20 cellular contexts compared by ENCODE assay signal in genomic region chr12:81255947-81256346, GRCh38.
DNase-seq lines count a peak whose midpoint lies in the region; ATAC-seq and TF ChIP-seq lines count a peak whose summit lies in the region.
"Had no signal": no experiment of that assay in that cellular context is flagged by ENCODE, and none has a peak within 500 bp of the region (broad histone marks: within the 10 kb centered on the region; RNA-seq: fewer than 3 reads in every experiment).

No MANE protein-coding gene starts in this region.

- DNase-seq in GM23338 (ENCODE audit: low spot score) (peak; percentile 35), body of pancreas (no peak), H7 (no peak)
- DNase-seq in stimulated activated CD8-positive, alpha-beta memory T cell treated with anti-CD3 and anti-CD28 coated beads, Interleukin-4, amount 100 ng/mL, for 48 hours, result no peak
- DNase-seq: C1 segment of cervical spinal cord; CD8-positive, alpha-beta memory T cell; DMS 273 treated with DMSO at 0.1 percent for 48 hours; DND-41; IMR-90; KG1; MM.1S; NCI-H2029; NCI-H446; NCI-H526 treated with DMSO at 0.1 percent for 48 hours; PC-9; Right ventricle myocardium superior had no signal

- H3K36me3 Mint-ChIP-seq in GM23338 (ENCODE audit: low read depth), result peaks cover 7% of the 10 kb centered on the region; the same call in 1 of the 3 replicates
- H3K36me3 Mint-ChIP-seq: CD8-positive, alpha-beta memory T cell had no signal

- TF ChIP-seq POLR2A in body of pancreas (IDR thresholded peaks at IDR 0.05), result no peak

- H3K36me3 ChIP-seq in GM23338 (ENCODE audit: insufficient read depth) (no peaks in the 10 kb centered on the region), KMS-11 (ENCODE audit: insufficient read depth) (no peaks in the 10 kb centered on the region), iPS-20b (ENCODE audit: insufficient read depth, low read depth, low read length) (no peaks in the 10 kb centered on the region), body of pancreas (replicated peaks in 1 of 2; ENCODE audit: insufficient read depth in 1 of 2, low read depth in 2 of 2) (no peaks in the 10 kb centered on the region), H7 (replicated peaks; ENCODE audit: control insufficient read depth, insufficient read depth, low read length) (no peaks in the 10 kb centered on the region)
- H3K36me3 ChIP-seq: SJSA1 had no signal

- no peak overlapping the region for H3K4me3 ChIP-seq in GM23338
- no peak overlapping the region for H3K4me3 ChIP-seq in KMS-11 (IDR thresholded peaks at IDR 0.05; ENCODE audit: insufficient read depth, low read depth, low read length)
- H3K4me3 ChIP-seq in iPS-20b (ENCODE audit: low read length), result no peak overlapping the region
- no peak overlapping the region for H3K4me3 ChIP-seq in body of pancreas
- no peak overlapping the region for H3K4me3 ChIP-seq in H7 (ENCODE audit: insufficient read depth, low read depth, low read length)
- H3K4me3 ChIP-seq: PC-9, SJSA1 had no signal

- H3K79me2 ChIP-seq in GM23338 (replicated peaks; ENCODE audit: insufficient read depth) (no peaks in the 10 kb centered on the region), KMS-11 (ENCODE audit: insufficient read depth, low read depth) (no peaks in the 10 kb centered on the region)

- intact Hi-C loops in body of pancreas (cut with DNase I), result no loop called here

- H3K9me3 ChIP-seq in iPS-20b (ENCODE audit: insufficient read depth, low read depth, low read length), result no peaks in the 10 kb centered on the region
- H3K9me3 ChIP-seq in body of pancreas, result no peaks in the 10 kb centered on the region
- H3K9me3 ChIP-seq: SJSA1 had no signal

- H3K9ac ChIP-seq in KMS-11, result peak overlapping the region; percentile 4; the same call in 1 of the 2 replicates
- peak overlapping the region; percentile 1; the same call in 1 of the 2 replicates for H3K9ac ChIP-seq in iPS-20b (ENCODE audit: low read depth, low read length)

- H3K4me2 ChIP-seq in GM23338 (no peak overlapping the region), KMS-11 (peak overlapping the region; percentile 28; the same call in 1 of the 2 replicates)
- H3K4me2 ChIP-seq: PC-9 had no signal

- H2AFZ ChIP-seq in GM23338, result no peak overlapping the region
- peak overlapping the region; percentile 42 for H2AFZ ChIP-seq in KMS-11 (ENCODE audit: low read depth)
- H2AFZ ChIP-seq: PC-9 had no signal

- no peaks in the 10 kb centered on the region for H3K27me3 ChIP-seq in GM23338 (ENCODE audit: insufficient read depth)
- no peaks in the 10 kb centered on the region for H3K27me3 ChIP-seq in KMS-11 (ENCODE audit: insufficient read depth, low read depth)
- H3K27me3 ChIP-seq in iPS-20b (ENCODE audit: insufficient read depth, low read length), result no peaks in the 10 kb centered on the region
- H3K27me3 ChIP-seq in body of pancreas, result no peaks in the 10 kb centered on the region
- no peaks in the 10 kb centered on the region for H3K27me3 ChIP-seq in H7 (ENCODE audit: control insufficient read depth, insufficient read depth, low read length)
- H3K27me3 ChIP-seq: SJSA1 had no signal

- H3K4me3 Mint-ChIP-seq in GM23338, result no peak overlapping the region
- H3K4me3 Mint-ChIP-seq: CD8-positive, alpha-beta memory T cell had no signal

- H3K4me1 ChIP-seq in GM23338 (ENCODE audit: insufficient read depth), result peaks cover 12% of the 10 kb centered on the region
- H3K4me1 ChIP-seq in KMS-11 (ENCODE audit: low read depth, poor library complexity, severe bottlenecking), result peaks cover 47% of the 10 kb centered on the region
- peaks cover 6% of the 10 kb centered on the region; the same call in 1 of the 2 replicates for H3K4me1 ChIP-seq in iPS-20b (ENCODE audit: insufficient read depth, low read length)
- H3K4me1 ChIP-seq in body of pancreas, result no peaks in the 10 kb centered on the region
- H3K4me1 ChIP-seq: SJSA1 had no signal

- peaks cover 21% of the 10 kb centered on the region for H3K4me1 Mint-ChIP-seq in GM23338
- H3K4me1 Mint-ChIP-seq: CD8-positive, alpha-beta memory T cell had no signal

- no peaks in the 10 kb centered on the region for H3K27me3 Mint-ChIP-seq in GM23338 (ENCODE audit: insufficient read depth, low read depth, poor library complexity)
- H3K27me3 Mint-ChIP-seq: CD8-positive, alpha-beta memory T cell had no signal

- ATAC-seq in GM23338 (peak; percentile 48; the same call in 1 of the 3 replicates), body of pancreas (no peak)

- no peaks in the 10 kb centered on the region for H3K9me3 Mint-ChIP-seq in GM23338

- H4K20me1 ChIP-seq in GM23338 (replicated peaks; ENCODE audit: insufficient read depth) (no peaks in the 10 kb centered on the region), KMS-11 (ENCODE audit: insufficient read depth) (no peaks in the 10 kb centered on the region)

- H3F3A ChIP-seq in GM23338 (replicated peaks; ENCODE audit: low read depth), result no peaks in the 10 kb centered on the region

- no peak for TF ChIP-seq CTCF in GM23338 (conservative IDR thresholded peaks at IDR 0.05; ENCODE audit: low read depth in 2 of 2)
- TF ChIP-seq CTCF in KMS-11 (conservative IDR thresholded peaks at IDR 0.05; ENCODE audit: low read depth, low read length), result no peak
- no peak for TF ChIP-seq CTCF in body of pancreas (IDR thresholded peaks at IDR 0.05)

- H3K27ac Mint-ChIP-seq in GM23338, result peak overlapping the region; percentile 58
- H3K27ac Mint-ChIP-seq: CD8-positive, alpha-beta memory T cell had no signal

- no peaks in the 10 kb centered on the region for H3K9me2 ChIP-seq in GM23338 (ENCODE audit: insufficient read depth)

- no peak overlapping the region for H3K27ac ChIP-seq in GM23338 (ENCODE audit: low read depth)
- peak overlapping the region; percentile 56 for H3K27ac ChIP-seq in KMS-11
- H3K27ac ChIP-seq in iPS-20b (ENCODE audit: low read length), result no peak overlapping the region
- peak overlapping the region; percentile 30 for H3K27ac ChIP-seq in temporal lobe (ENCODE audit: low read depth, low read length)
- no peak overlapping the region for H3K27ac ChIP-seq in body of pancreas
- H3K27ac ChIP-seq: PC-9, SJSA1 had no signal

- 81 to 83% methylated on average over 2 of the region's 2 CpGs for WGBS in body of pancreas, 2 donors

TF ChIP-seq in GM23338, 12 proteins besides CTCF, POLR2A, EP300 and RAD21 (continues in another document):
- TF ChIP-seq POLR2AphosphoS5 (IDR thresholded peaks at IDR 0.05; ENCODE audit: low read depth) (no peak), REST (IDR thresholded peaks at IDR 0.05; ENCODE audit: unreplicated experiment) (no peak), EZH2phosphoT487 (IDR thresholded peaks at IDR 0.05; ENCODE audit: unreplicated experiment) (no peak), ETS1 (IDR thresholded peaks at IDR 0.05) (no peak), JUNB (IDR thresholded peaks at IDR 0.05; ENCODE audit: unreplicated experiment) (no peak), STAT1 (IDR thresholded peaks at IDR 0.05; ENCODE audit: unreplicated experiment) (no peak), EZH2 (IDR thresholded peaks at IDR 0.05; ENCODE audit: low read depth, unreplicated experiment) (no peak)

Comparison
In these comparisons a context has a peak if more than half of its experiments do, and no peak if none do; other contexts are left out.
1. H3K27ac ChIP-seq: peak in KMS-11 (single experiment) and temporal lobe (single experiment); none in GM23338 (single experiment), iPS-20b (single experiment) and body of pancreas (0 of 4).